Comparison of ENCODE assay signal across 8 cellular contexts in genomic region chr5:32583582-32584232, GRCh38. TPM values are rescaled to one million over a fixed set of nuclear protein-coding genes. Genes with fewer than 3 reads are reported as not detected.
A peak's percentile ranks its signal among the peaks of the same experiment; 100 is the strongest.
DNase-seq lines count a peak whose midpoint lies in the region; ATAC-seq and TF ChIP-seq lines count a peak whose summit lies in the region.

No MANE protein-coding gene starts in this region.

- peaks cover 46% of the 10 kb centered on the region for H3K79me2 ChIP-seq in KMS-11 (ENCODE audit: insufficient read depth, low read depth)

- H3K9me3 ChIP-seq in gastrocnemius medialis = no peaks in the 10 kb centered on the region

- intact Hi-C loops in gastrocnemius medialis (cut with DNase I; ENCODE audit: low total_unique reads) = loop anchor here (2.0 kb wide), 1 partner anchor 271 kb away; the partner anchor contains the start of gene MTMR12

- DNase-seq in effector memory CD8-positive, alpha-beta T cell = no peak
- no peak for DNase-seq in gastrocnemius medialis
- no peak for DNase-seq in NCI-H1048 (lab: John Stamatoyannopoulos, UW)
- no peak for DNase-seq in NCI-H524 (lab: John Stamatoyannopoulos, UW)

- H3K27ac Mint-ChIP-seq in effector memory CD8-positive, alpha-beta T cell = peak overlapping the region; percentile 78 to 89

- peak overlapping the region; percentile 97 for H3K27ac ChIP-seq in KMS-11
- no peak overlapping the region for H3K27ac ChIP-seq in gastrocnemius medialis

- H3K4me3 Mint-ChIP-seq in effector memory CD8-positive, alpha-beta T cell = peak overlapping the region; percentile 90 to 91

- H3K4me1 Mint-ChIP-seq in effector memory CD8-positive, alpha-beta T cell (ENCODE audit: low read depth in 2 of 2) = peaks cover 35 to 51% of the 10 kb centered on the region in 2 donors

- no peaks in the 10 kb centered on the region for H3K27me3 Mint-ChIP-seq in effector memory CD8-positive, alpha-beta T cell

- TF ChIP-seq POLR2A in GM18505 (IDR thresholded peaks at IDR 0.05; ENCODE audit: borderline replicate concordance, extremely low read depth, insufficient read depth, insufficient read length) (peak; percentile 22), gastrocnemius medialis (IDR thresholded peaks at IDR 0.05) (no peak)

- H3K36me3 ChIP-seq in KMS-11 (ENCODE audit: insufficient read depth) = no peaks in the 10 kb centered on the region
- H3K36me3 ChIP-seq in gastrocnemius medialis = no peaks in the 10 kb centered on the region

- H3K4me1 ChIP-seq in KMS-11 (ENCODE audit: low read depth, poor library complexity, severe bottlenecking) = peaks cover 81% of the 10 kb centered on the region
- peaks cover 14 to 21% of the 10 kb centered on the region in 2 donors for H3K4me1 ChIP-seq in gastrocnemius medialis

- ATAC-seq in GM18505 (IDR thresholded peaks at IDR 0.05; ENCODE audit: unreplicated experiment) (peak; percentile 75), GM21786 (IDR thresholded peaks at IDR 0.05; ENCODE audit: unreplicated experiment) (peak; percentile 79), SK-N-SH treated with all-trans-retinoic acid at 6 μM for 48 hours (no peak), gastrocnemius medialis (no peak)
- ATAC-seq in effector memory CD8-positive, alpha-beta T cell (replicated peaks) = no peak

- H3K27me3 ChIP-seq in KMS-11 (ENCODE audit: insufficient read depth, low read depth) = no peaks in the 10 kb centered on the region
- no peaks in the 10 kb centered on the region for H3K27me3 ChIP-seq in gastrocnemius medialis

- TF ChIP-seq CTCF in KMS-11 (conservative IDR thresholded peaks at IDR 0.05; ENCODE audit: low read depth, low read length) = no peak
- no peak for TF ChIP-seq CTCF in gastrocnemius medialis (IDR thresholded peaks at IDR 0.05 in 4 of 5, conservative IDR thresholded peaks at IDR 0.05 in 1 of 5)

- no peak overlapping the region for H2AFZ ChIP-seq in KMS-11 (ENCODE audit: low read depth)

- H3K36me3 Mint-ChIP-seq in effector memory CD8-positive, alpha-beta T cell (ENCODE audit: insufficient read depth) = peaks cover 30% of the 10 kb centered on the region

- no peaks in the 10 kb centered on the region for H3K9me3 Mint-ChIP-seq in effector memory CD8-positive, alpha-beta T cell

- peak overlapping the region; percentile 47; the same call in 1 of the 2 replicates for H3K9ac ChIP-seq in KMS-11

- in situ Hi-C loops in gastrocnemius medialis (cut with MboI; ENCODE audit: low sequenced_read_pairs in 4 of 4) = loop anchor here in 3 of 4 donors (25.0 kb wide), 4 partner anchors 346 to 1046 kb away; partner anchors contain the start of genes C5orf22 (in 1 of the 3), DROSHA (in 1 of the 3), GOLPH3 (in 1 of the 3) and TARS1 (in 1 of the 3)

- H3K4me3 ChIP-seq in KMS-11 (IDR thresholded peaks at IDR 0.05; ENCODE audit: insufficient read depth, low read depth, low read length) (no peak overlapping the region), gastrocnemius medialis (no peak overlapping the region)

- H3K4me2 ChIP-seq in KMS-11 = peak overlapping the region; percentile 73

- no peaks in the 10 kb centered on the region for H4K20me1 ChIP-seq in KMS-11 (ENCODE audit: insufficient read depth)

TF ChIP-seq in SK-N-SH treated with all-trans-retinoic acid at 6 μM for 48 hours, 23 proteins besides CTCF, POLR2A, EP300 and RAD21:
- TF ChIP-seq TCF4 (CRISPR knock-in tag; IDR thresholded peaks at IDR 0.05; ENCODE audit: borderline replicate concordance) (no peak), CREB5 (CRISPR knock-in tag; IDR thresholded peaks at IDR 0.05; ENCODE audit: low read depth) (no peak), ESRRG (CRISPR knock-in tag; IDR thresholded peaks at IDR 0.05) (no peak), PATZ1 (CRISPR knock-in tag; IDR thresholded peaks at IDR 0.05; ENCODE audit: borderline replicate concordance) (no peak), ZNF565 (CRISPR knock-in tag; conservative IDR thresholded peaks at IDR 0.05; ENCODE audit: low read depth) (no peak), CSDC2 (CRISPR knock-in tag; IDR thresholded peaks at IDR 0.05) (no peak), BACH2 (CRISPR knock-in tag; IDR thresholded peaks at IDR 0.05; ENCODE audit: borderline replicate concordance) (no peak), POU6F1 (CRISPR knock-in tag; IDR thresholded peaks at IDR 0.05; ENCODE audit: borderline replicate concordance, low read depth) (no peak)
TF ChIP-seq in SK-N-SH treated with all-trans-retinoic acid at 6 μM for 48 hours: peak in this region for 0.

RNA-seq across cellular contexts. Expression of gene SUB1, which starts 1.6 kb away (rescaled TPM):
- total RNA-seq in gastrocnemius medialis = 100 to 1,000 TPM in 2 of 4 donors, 10 to 100 TPM in 2; 82.6 to 162 (median 100) TPM

Comparison
In these comparisons a context has a peak if more than half of its experiments do, and no peak if none do; other contexts are left out.
1. ATAC-seq: peak in GM18505 (single experiment) and GM21786 (single experiment); none in effector memory CD8-positive, alpha-beta T cell (single experiment), SK-N-SH treated with all-trans-retinoic acid at 6 μM for 48 hours (single experiment) and gastrocnemius medialis (0 of 2).